ENCODE assay signal across 10 cellular contexts in genomic region chr22:37546436-37547248, GRCh38. TPM values are rescaled to one million over a fixed set of nuclear protein-coding genes. Genes with fewer than 3 reads are reported as not detected.
A peak's percentile ranks its signal among the peaks of the same experiment; 100 is the strongest.
DNase-seq lines count a peak whose midpoint lies in the region; ATAC-seq, FAIRE-seq and TF ChIP-seq lines count a peak whose summit lies in the region.
"Had no signal": no experiment of that assay in that cellular context is flagged by ENCODE, and none has a peak within 500 bp of the region (broad histone marks: within the 10 kb centered on the region; RNA-seq: fewer than 3 reads in every experiment).

No MANE protein-coding gene starts in this region.

- H3K9ac ChIP-seq in colonic mucosa (ENCODE audit: low read depth in 2 of 2, low read length in 2 of 2) = peak overlapping the region; percentile 9 to 88

- POLR2A ChIA-PET in HEK293 (lab: Yijun Ruan, JAX) = interaction anchor here (0.7 to 2.3 kb wide), 6 partner anchors 14 to 62 kb away, joined by 3 to 8 read pairs (median 3); partner anchors contain the start of genes CDC42EP1 and GGA1

- intact Hi-C loops in colonic mucosa (cut with DNase I) = loop anchor here (2.0 kb wide), 1 partner anchor 20 kb away; no protein-coding TSS in a partner anchor

- no peaks in the 10 kb centered on the region for H3K9me3 Mint-ChIP-seq in effector memory CD8-positive, alpha-beta T cell
- H3K9me3 Mint-ChIP-seq: central memory CD8-positive, alpha-beta T cell had no signal

- peak overlapping the region in 1 of 2 donors; percentile 58 for H3K27ac Mint-ChIP-seq in effector memory CD8-positive, alpha-beta T cell

- H3K4me1 ChIP-seq in HEK293 (ENCODE audit: control insufficient read depth, insufficient read depth, low read length) (peaks cover 3% of the 10 kb centered on the region; the same call in 1 of the 2 replicates), colonic mucosa (peaks cover 20% of the 10 kb centered on the region), small intestine (ENCODE audit: control insufficient read depth in 2 of 2, insufficient read depth in 1 of 2, low read depth in 1 of 2, low read length in 1 of 2) (no peaks in the 10 kb centered on the region)

- CTCF ChIA-PET in HEK293 (lab: Yijun Ruan, JAX) = interaction anchor here (0.6 to 16.7 kb wide), 8 partner anchors 10 to 135 kb away, joined by 3 to 608 read pairs (median 6); partner anchors contain the start of genes GGA1 and LGALS2

- no peak overlapping the region for H3K4me3 Mint-ChIP-seq in effector memory CD8-positive, alpha-beta T cell
- H3K4me3 Mint-ChIP-seq: central memory CD8-positive, alpha-beta T cell had no signal

- peaks cover 7% of the 10 kb centered on the region for H3K36me3 Mint-ChIP-seq in effector memory CD8-positive, alpha-beta T cell (ENCODE audit: insufficient read depth)

- TF ChIP-seq CTCF in HEK293 (tag by site-specific recombination; IDR thresholded peaks at IDR 0.05) (no peak), colonic mucosa (IDR thresholded peaks at IDR 0.05) (no peak)

- H3K9me3 ChIP-seq in HEK293 (ENCODE audit: control insufficient read depth, insufficient read depth, low read depth, low read length) = no peaks in the 10 kb centered on the region
- H3K9me3 ChIP-seq in colonic mucosa = no peaks in the 10 kb centered on the region
- no peaks in the 10 kb centered on the region for H3K9me3 ChIP-seq in small intestine (ENCODE audit: control insufficient read depth, low read depth)

- no peak for FAIRE-seq in small intestine (lab: Jason Lieb, UNC)

- H3K27ac ChIP-seq in HEK293 (ENCODE audit: extremely low read depth, low read depth, low read length) (no peak overlapping the region), colonic mucosa (peak overlapping the region; percentile 77), small intestine (ENCODE audit: low read depth in 1 of 2, low read length in 1 of 2) (peak overlapping the region; percentile 45 to 94)

- no peak overlapping the region for H3K4me3 ChIP-seq in HEK293 (ENCODE audit: low read depth, low read length)
- H3K4me3 ChIP-seq in colonic mucosa = no peak overlapping the region
- H3K4me3 ChIP-seq in small intestine (ENCODE audit: low read depth in 1 of 2, low read length in 2 of 2) = no peak overlapping the region

- H3K27me3 ChIP-seq in colonic mucosa = no peaks in the 10 kb centered on the region
- H3K27me3 ChIP-seq in small intestine (ENCODE audit: control insufficient read depth in 2 of 2, insufficient read depth in 2 of 2, low read length in 2 of 2) = no peaks in the 10 kb centered on the region

- 46 to 59% (median 59%) methylated on average over 18 to 21 of the region's 21 CpGs for WGBS in small intestine, 3 donors

- DNase-seq in colonic mucosa (peak; percentile 57), kidney tubule cell (ENCODE audit: low spot score) (peak; percentile 43), small intestine (no peak), HPDE6-E6E7 (ENCODE audit: extremely low spot score) (no peak), NCI-H1694 (lab: John Stamatoyannopoulos, UW) (no peak)
- no peak for DNase-seq in effector memory CD8-positive, alpha-beta T cell
- DNase-seq in activated CD4-positive, alpha-beta T cell treated with anti-CD3 and anti-CD28 coated beads for 1 hour = no peak
- DNase-seq: NCI-H1436 treated with DMSO at 0.1 percent for 48 hours had no signal

- peaks cover 5 to 41% of the 10 kb centered on the region in 2 donors for H3K27me3 Mint-ChIP-seq in effector memory CD8-positive, alpha-beta T cell

- peaks cover 7 to 17% of the 10 kb centered on the region in 2 donors for H3K4me1 Mint-ChIP-seq in effector memory CD8-positive, alpha-beta T cell (ENCODE audit: low read depth in 2 of 2)

- no peaks in the 10 kb centered on the region for H3K36me3 ChIP-seq in HEK293 (ENCODE audit: control insufficient read depth in 2 of 2, insufficient read depth in 1 of 2, low read length in 2 of 2)
- no peaks in the 10 kb centered on the region for H3K36me3 ChIP-seq in colonic mucosa
- no peaks in the 10 kb centered on the region for H3K36me3 ChIP-seq in small intestine (ENCODE audit: control insufficient read depth in 2 of 2, insufficient read depth in 2 of 2, low read length in 2 of 2)

- ATAC-seq in effector memory CD8-positive, alpha-beta T cell (replicated peaks) = no peak

TF ChIP-seq in HEK293, 187 proteins besides CTCF, POLR2A, EP300 and RAD21:
- TF ChIP-seq ZNF121 (tag by site-specific recombination; IDR thresholded peaks at IDR 0.05) (no peak), ZNF670 (tag by site-specific recombination; IDR thresholded peaks at IDR 0.05; ENCODE audit: low read depth) (no peak), KLF1 (tag by site-specific recombination; IDR thresholded peaks at IDR 0.05) (no peak), GLIS2 (tag by site-specific recombination; IDR thresholded peaks at IDR 0.05) (0 out of 2 replicates have a peak, but pooled peaks have one; percentile 4), PRDM1 (tag by site-specific recombination; IDR thresholded peaks at IDR 0.05) (peak; percentile 54), ZNF664 (tag by site-specific recombination; IDR thresholded peaks at IDR 0.05) (peak; percentile 77; the same call in 1 of the 2 replicates), ZNF768 (tag by site-specific recombination; IDR thresholded peaks at IDR 0.05) (no peak), ZNF341 (tag by site-specific recombination; IDR thresholded peaks at IDR 0.05; ENCODE audit: low read depth) (peak; percentile 66; the same call in 1 of the 2 replicates), HOXC10 (CRISPR knock-in tag; IDR thresholded peaks at IDR 0.05) (no peak)
TF ChIP-seq in HEK293: peak in this region for 4.

RNA-seq across cellular contexts. Expression of gene CDC42EP1, which starts 13.6 kb away (rescaled TPM):
- total RNA-seq in colonic mucosa = 10 to 100 TPM; 66.1 to 97.0 TPM
- polyA plus RNA-seq in small intestine = 10 to 100 TPM; 19.7 to 81.5 (median 29.5) TPM

RNA-seq across cellular contexts. Expression of gene CARD10, which starts 27.4 kb away (rescaled TPM):
- 10 to 100 TPM; 59.3 to 60.5 TPM for total RNA-seq in colonic mucosa
- 100 to 1,000 TPM in 2 of 3 donors, 10 to 100 TPM in 1; 48.2 to 129 (median 129) TPM for polyA plus RNA-seq in small intestine

RNA-seq across cellular contexts. Expression of gene LGALS2, which starts 33.2 kb away (rescaled TPM):
- total RNA-seq in colonic mucosa = 100 to 1,000 TPM; 118 to 160 TPM
- polyA plus RNA-seq in small intestine = 100 to 1,000 TPM; 174 to 256 (median 210) TPM

Comparison
In these comparisons a context has a peak if more than half of its experiments do, and no peak if none do; other contexts are left out.
1. DNase-seq: peak in colonic mucosa (single experiment) and kidney tubule cell (single experiment); none in small intestine (single experiment), effector memory CD8-positive, alpha-beta T cell (0 of 3), HPDE6-E6E7 (single experiment), NCI-H1694 (single experiment) and activated CD4-positive, alpha-beta T cell treated with anti-CD3 and anti-CD28 coated beads for 1 hour (single experiment).